In genomic region chr10:71396084-71396713, GRCh38 we compare ENCODE assay signal across 9 cellular contexts. TPM values are rescaled to one million over a fixed set of nuclear protein-coding genes. Genes with fewer than 3 reads are reported as not detected.
DNase-seq lines count a peak whose midpoint lies in the region; FAIRE-seq and TF ChIP-seq lines count a peak whose summit lies in the region.
"Had no signal": no experiment of that assay in that cellular context is flagged by ENCODE, and none has a peak within 500 bp of the region (broad histone marks: within the 10 kb centered on the region; RNA-seq: fewer than 3 reads in every experiment).

No MANE protein-coding gene starts in this region.

- no peak overlapping the region for H4K91ac ChIP-seq in trophoblast cell (ENCODE audit: low read depth, low read length)

- no CpG with 5 or more reads among the region's 46 CpGs for WGBS in trophoblast cell (ENCODE audit: extremely low coverage, insufficient coverage, insufficient read length)

- intact Hi-C loops in head of caudate nucleus (cut with DNase I) = loop anchor here (10.0 kb wide), 1 partner anchor 179 kb away; no protein-coding TSS in a partner anchor

- H3K9ac ChIP-seq in ES-I3 (ENCODE audit: low read depth, low read length) = peak overlapping the region; percentile 60
- no peak overlapping the region for H3K9ac ChIP-seq in trophoblast cell (ENCODE audit: low read length)

- no peaks in the 10 kb centered on the region for H3K79me1 ChIP-seq in trophoblast cell (ENCODE audit: low read length)

- no peak overlapping the region for H3K4ac ChIP-seq in trophoblast cell (ENCODE audit: low read depth, low read length)

- no peak overlapping the region for H3K23ac ChIP-seq in trophoblast cell (ENCODE audit: low read length)

- H4K8ac ChIP-seq in trophoblast cell (ENCODE audit: low read depth, low read length) = no peak overlapping the region

- peaks cover 24% of the 10 kb centered on the region for H3K27me3 ChIP-seq in trophoblast cell (ENCODE audit: insufficient read depth, low read length)

- no peak overlapping the region for H2AK5ac ChIP-seq in trophoblast cell (ENCODE audit: low read length)

- H2BK5ac ChIP-seq in trophoblast cell (ENCODE audit: low read depth, low read length, poor library complexity) = no peak overlapping the region

- peaks cover 12% of the 10 kb centered on the region for H3K4me1 ChIP-seq in ES-I3 (ENCODE audit: insufficient read depth, low read length)
- peaks cover 4 to 6% of the 10 kb centered on the region in 2 experiments for H3K4me1 ChIP-seq in trophoblast cell (ENCODE audit: control insufficient read depth in 1 of 2, insufficient read depth in 2 of 2, low read length in 2 of 2)

- no peaks in the 10 kb centered on the region for H3K36me3 ChIP-seq in ES-I3 (ENCODE audit: insufficient read depth, low read length)
- no peaks in the 10 kb centered on the region for H3K36me3 ChIP-seq in trophoblast cell (ENCODE audit: control insufficient read depth in 1 of 2, insufficient read depth in 2 of 2, low read length in 2 of 2)

- TF ChIP-seq POLR2A in H54 (IDR thresholded peaks at IDR 0.05; ENCODE audit: low read depth, low read length) = no peak

- FAIRE-seq in H54 (lab: Jason Lieb, UNC) = no peak
- FAIRE-seq: islet of Langerhans had no signal

- DNase-seq in NCI-H1436 treated with DMSO at 0.1 percent for 48 hours (lab: John Stamatoyannopoulos, UW) = peak; percentile 21
- DNase-seq in activated T-cell treated with anti-CD3 and anti-CD28 coated beads, Interleukin-2, amount 50 U/mL, for 48 hours = peak; percentile 53 to 68
- peak in 36 of 42 donors; percentile 42 to 75 (median 60) for DNase-seq in head of caudate nucleus
- peak; percentile 29 to 65 for DNase-seq in trophoblast cell
- no peak for DNase-seq in H54 (ENCODE audit: insufficient read length, low spot score)
- DNase-seq in SHP77 treated with DMSO at 0.1 percent for 48 hours (lab: John Stamatoyannopoulos, UW) = no peak
- DNase-seq in EL = no peak

- no peak overlapping the region for H2AFZ ChIP-seq in trophoblast cell (ENCODE audit: insufficient read depth, low read length, poor library complexity)

- no peak overlapping the region for H3K14ac ChIP-seq in trophoblast cell (ENCODE audit: low read length)

- peak overlapping the region; percentile 2 for H3K4me3 ChIP-seq in trophoblast cell (ENCODE audit: low read depth, low read length)

- H3K9me3 ChIP-seq in ES-I3 (ENCODE audit: control insufficient read depth, insufficient read depth, low read length) = no peaks in the 10 kb centered on the region
- H3K9me3 ChIP-seq in trophoblast cell (ENCODE audit: insufficient read depth, low read depth, low read length) = peaks cover 3% of the 10 kb centered on the region

- H3K27ac ChIP-seq in trophoblast cell (ENCODE audit: low read depth, low read length) = no peak overlapping the region

- no peak overlapping the region for H2BK120ac ChIP-seq in trophoblast cell (ENCODE audit: insufficient read depth, low read length, poor library complexity)

- no peaks in the 10 kb centered on the region for H3K79me2 ChIP-seq in trophoblast cell (ENCODE audit: control insufficient read depth, insufficient read depth, low read length, poor library complexity)

- no peak overlapping the region for H2BK12ac ChIP-seq in trophoblast cell (ENCODE audit: low read length)

- no peak overlapping the region for H4K12ac ChIP-seq in trophoblast cell (ENCODE audit: low read depth, low read length)

- H3K4me2 ChIP-seq in trophoblast cell (ENCODE audit: low read length) = peak overlapping the region; percentile 56

- H3K18ac ChIP-seq in trophoblast cell (ENCODE audit: low read length) = no peak overlapping the region

RNA-seq across cellular contexts. Expression of gene CDH23, which starts 0.5 kb away (rescaled TPM):
- polyA plus RNA-seq in trophoblast cell (2013) = 0.07 and 0.10 TPM in 2 replicates

Comparison
In these comparisons a context has a peak if more than half of its experiments do, and no peak if none do; other contexts are left out.
1. DNase-seq: peak in NCI-H1436 treated with DMSO at 0.1 percent for 48 hours (single experiment), activated T-cell treated with anti-CD3 and anti-CD28 coated beads, Interleukin-2, amount 50 U/mL, for 48 hours (2 of 2), head of caudate nucleus (36 of 42) and trophoblast cell (2 of 2); none in H54 (single experiment), SHP77 treated with DMSO at 0.1 percent for 48 hours (single experiment) and EL (single experiment).